ENCODE assay signal across 8 cellular contexts in the genomic region with DNA sequence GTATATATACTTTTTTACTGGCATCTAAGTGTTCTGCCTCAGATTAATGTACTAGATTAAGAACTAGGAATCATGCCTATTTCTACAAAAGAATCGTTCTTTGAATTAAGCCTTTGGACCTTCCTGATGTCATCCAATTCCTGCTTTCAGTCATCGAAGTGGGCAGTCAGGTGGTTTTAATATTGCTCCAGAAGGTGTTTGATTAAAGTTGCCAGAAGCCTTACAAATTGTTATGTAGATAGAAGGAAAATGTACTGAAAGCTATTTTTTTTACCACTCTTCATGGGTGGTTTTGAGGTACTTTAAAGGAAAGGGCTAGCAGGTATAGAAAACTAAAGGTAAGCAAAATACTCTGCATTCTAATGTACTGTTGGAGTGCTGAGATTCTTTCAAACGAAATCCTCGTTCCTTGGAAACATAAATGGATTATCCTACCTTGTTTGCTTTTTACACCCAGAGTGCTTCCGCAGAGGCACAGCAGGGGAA. TPM values are rescaled to one million over a fixed set of nuclear protein-coding genes. Genes with fewer than 3 reads are reported as not detected.
A peak's percentile ranks its signal among the peaks of the same experiment; 100 is the strongest.
DNase-seq lines count a peak whose midpoint lies in the region; TF ChIP-seq lines count a peak whose summit lies in the region.

No MANE protein-coding gene starts in this region.

- H3K9ac ChIP-seq in OCI-LY1 (ENCODE audit: low read length) (peak overlapping the region; percentile 85), endodermal cell (ENCODE audit: extremely low read depth, low read length, poor library complexity, severe bottlenecking) (peak overlapping the region; percentile 98), neuronal stem cell (ENCODE audit: low read depth, low read length, poor library complexity) (peak overlapping the region; percentile 95)

- H3K4me3 Mint-ChIP-seq in endodermal cell = peak overlapping the region; percentile 89

- no peak for TF ChIP-seq CTCF in GM13977 (IDR thresholded peaks at IDR 0.05; ENCODE audit: extremely low read depth, insufficient read depth, missing control alignments)
- TF ChIP-seq CTCF in OCI-LY1 (IDR thresholded peaks at IDR 0.05; ENCODE audit: low read length) = no peak
- TF ChIP-seq CTCF in endodermal cell (conservative IDR thresholded peaks at IDR 0.05) = no peak

- H2AK5ac ChIP-seq in neuronal stem cell (ENCODE audit: low read depth, low read length) = no peak overlapping the region

- no peaks in the 10 kb centered on the region for H3K79me1 ChIP-seq in neuronal stem cell (ENCODE audit: low read depth, low read length)

- H3K18ac ChIP-seq in neuronal stem cell (ENCODE audit: low read length) = no peak overlapping the region

- H2BK15ac ChIP-seq in neuronal stem cell (ENCODE audit: low read length) = no peak overlapping the region

- no peak overlapping the region for H2AFZ ChIP-seq in OCI-LY1 (ENCODE audit: low read length)
- H2AFZ ChIP-seq in neuronal stem cell (ENCODE audit: low read length) = peak overlapping the region; percentile 90

- no peaks in the 10 kb centered on the region for H3K27me3 ChIP-seq in OCI-LY1 (ENCODE audit: insufficient read depth, low read length)
- no peaks in the 10 kb centered on the region for H3K27me3 ChIP-seq in endodermal cell (ENCODE audit: control insufficient read depth, insufficient read depth, low read length, poor library complexity, severe bottlenecking)
- no peaks in the 10 kb centered on the region for H3K27me3 ChIP-seq in neuronal stem cell (ENCODE audit: control insufficient read depth in 3 of 3, insufficient read depth in 3 of 3, low read depth in 1 of 3, low read length in 3 of 3)

- H2BK120ac ChIP-seq in neuronal stem cell (ENCODE audit: low read depth, low read length) = no peak overlapping the region

- H3F3A ChIP-seq in OCI-LY1 (ENCODE audit: insufficient read depth, low read length) = no peaks in the 10 kb centered on the region

- 12 to 13% methylated on average over 4 to 5 of the region's 5 CpGs for WGBS in endodermal cell (ENCODE audit: insufficient coverage in 1 of 2, insufficient read length in 1 of 2), 2 experiments
- WGBS in neuronal stem cell (ENCODE audit: extremely low coverage in 2 of 2, insufficient read length in 2 of 2, insufficient replicate concordance in 1 of 2), 2 donors = no CpG with 5 or more reads among the region's 5 CpGs

- H3K14ac ChIP-seq in neuronal stem cell (ENCODE audit: low read length) = no peak overlapping the region

- no peaks in the 10 kb centered on the region for H3K9me2 ChIP-seq in OCI-LY1 (ENCODE audit: low read depth, low read length)

- peak; percentile 17 for DNase-seq in GM13977 (ENCODE audit: low spot score)
- DNase-seq in endodermal cell = no peak
- DNase-seq in neuronal stem cell (ENCODE audit: low spot score) = no peak
- DNase-seq in AG08395 (ENCODE audit: low spot score) = no peak
- DNase-seq in hippocampal formation (lab: John Stamatoyannopoulos, UW) = no peak
- DNase-seq in NCI-H510A (lab: John Stamatoyannopoulos, UW) = no peak
- no peak for DNase-seq in stimulated activated CD4-positive, alpha-beta T cell treated with anti-CD3 and anti-CD28 coated beads, Interleukin-1b, Interleukin-23, amount 100 ng/mL, for 48 hours

- no peaks in the 10 kb centered on the region for H3K79me2 ChIP-seq in OCI-LY1 (ENCODE audit: insufficient read depth, low read length)

- H4K8ac ChIP-seq in neuronal stem cell (ENCODE audit: low read depth, low read length) = no peak overlapping the region

- H3K36me3 Mint-ChIP-seq in endodermal cell (ENCODE audit: low read depth) = peaks cover 26% of the 10 kb centered on the region

- H4K20me1 ChIP-seq in OCI-LY1 (ENCODE audit: insufficient read depth, low read length) = no peaks in the 10 kb centered on the region

- H4K91ac ChIP-seq in neuronal stem cell (ENCODE audit: low read depth, low read length, poor library complexity) = no peak overlapping the region

- H3K4me3 ChIP-seq in OCI-LY1 (ENCODE audit: low read depth, low read length, poor library complexity, severe bottlenecking) = peak overlapping the region; percentile 74
- peak overlapping the region; percentile 89 for H3K4me3 ChIP-seq in endodermal cell (ENCODE audit: low read length)
- peak overlapping the region; percentile 55 to 86 for H3K4me3 ChIP-seq in neuronal stem cell (ENCODE audit: low read length in 2 of 2)

- H2BK12ac ChIP-seq in neuronal stem cell (ENCODE audit: low read length) = no peak overlapping the region

- in situ Hi-C loops in GM13977 (cut with MboI; ENCODE audit: low pct_unique_long_range_greater_than_20kb, low sequenced_read_pairs, unreplicated experiment) = no loop called here

- H3K36me3 ChIP-seq in OCI-LY1 (ENCODE audit: insufficient read depth, low read length) (peaks cover 22% of the 10 kb centered on the region), endodermal cell (ENCODE audit: control insufficient read depth, insufficient read depth, low read length) (peaks cover 30% of the 10 kb centered on the region), neuronal stem cell (replicated peaks in 1 of 2; ENCODE audit: control insufficient read depth in 2 of 2, insufficient read depth in 2 of 2, low read length in 2 of 2) (peaks cover 0 to 13% of the 10 kb centered on the region in 2 donors)

- peak overlapping the region; percentile 99 for H3K27ac Mint-ChIP-seq in endodermal cell

- peak overlapping the region; percentile 84 for H3K27ac ChIP-seq in OCI-LY1 (ENCODE audit: low read depth, low read length, poor library complexity, severe bottlenecking)
- H3K27ac ChIP-seq in endodermal cell (ENCODE audit: low read depth, low read length) = peak overlapping the region; percentile 86
- peak overlapping the region; percentile 76 for H3K27ac ChIP-seq in neuronal stem cell (replicated peaks; ENCODE audit: low read length)

- peaks cover 23% of the 10 kb centered on the region for H3K4me1 Mint-ChIP-seq in endodermal cell

- H2BK5ac ChIP-seq in neuronal stem cell (ENCODE audit: low read length) = peak overlapping the region; percentile 75

- H3K4ac ChIP-seq in neuronal stem cell (ENCODE audit: low read length) = no peak overlapping the region

- H3K4me1 ChIP-seq in OCI-LY1 (ENCODE audit: insufficient read depth, low read length, severe bottlenecking) = peaks cover 24% of the 10 kb centered on the region
- H3K4me1 ChIP-seq in endodermal cell (ENCODE audit: control insufficient read depth, insufficient read depth, low read length) = no peaks in the 10 kb centered on the region
- H3K4me1 ChIP-seq in neuronal stem cell (ENCODE audit: control insufficient read depth in 2 of 2, insufficient read depth in 1 of 2, low read depth in 1 of 2, low read length in 2 of 2) = peaks cover 2 to 4% of the 10 kb centered on the region in 2 donors

- peak overlapping the region; percentile 100 for H3K23ac ChIP-seq in neuronal stem cell (ENCODE audit: low read depth, low read length, poor library complexity)

- H3K9me3 Mint-ChIP-seq in endodermal cell = no peaks in the 10 kb centered on the region

- H3K27me3 Mint-ChIP-seq in endodermal cell (ENCODE audit: insufficient read depth) = peaks cover 2% of the 10 kb centered on the region

- no peaks in the 10 kb centered on the region for H3K9me3 ChIP-seq in OCI-LY1 (ENCODE audit: low read length)
- H3K9me3 ChIP-seq in endodermal cell (ENCODE audit: control insufficient read depth, low read length) = peaks cover 20% of the 10 kb centered on the region
- H3K9me3 ChIP-seq in neuronal stem cell (replicated peaks in 1 of 2; ENCODE audit: control insufficient read depth in 2 of 2, insufficient read depth in 1 of 2, low read depth in 1 of 2, low read length in 2 of 2) = no peaks in the 10 kb centered on the region

- H3K4me2 ChIP-seq in OCI-LY1 (ENCODE audit: low read length) = peak overlapping the region; percentile 92
- H3K4me2 ChIP-seq in neuronal stem cell (ENCODE audit: insufficient read depth, low read length, poor library complexity, severe bottlenecking) = peak overlapping the region; percentile 86

RNA-seq across cellular contexts. Expression of gene CTBS, which starts 0.7 kb away (rescaled TPM):
- 10 to 100 TPM; 12.3 to 19.6 TPM for total RNA-seq in endodermal cell
- 13.2 TPM for polyA plus RNA-seq in endodermal cell (2013, experiment 1 of 2)
- 12.3 TPM for polyA plus RNA-seq in endodermal cell (2013, experiment 2 of 2)
- 5.8 TPM for polyA plus RNA-seq in neuronal stem cell (2013, experiment 1 of 2)
- polyA plus RNA-seq in neuronal stem cell (2013, experiment 2 of 2) = 6.0 TPM
